ENCODE assay signal across 17 cellular contexts in the genomic region with DNA sequence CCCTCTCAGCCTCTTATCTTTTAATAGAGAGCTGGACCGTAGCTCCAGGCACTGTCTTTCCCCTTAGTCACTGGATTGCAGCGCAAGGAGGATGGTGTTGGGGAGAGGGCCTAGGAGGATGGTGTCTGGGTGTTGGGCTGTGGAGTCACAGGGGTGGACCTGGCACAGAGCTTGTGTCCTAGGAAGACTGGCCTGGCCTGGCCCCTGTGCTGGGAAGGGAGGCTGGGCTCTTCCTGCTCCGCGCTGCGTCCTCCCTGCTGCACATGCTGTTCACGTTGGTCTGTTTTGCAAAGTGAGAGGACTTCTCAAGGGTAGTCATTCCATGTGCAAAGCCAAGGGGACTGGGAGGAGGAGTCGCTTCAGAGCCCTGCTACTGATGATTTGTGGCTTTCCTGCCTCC.
DNase-seq lines count a peak whose midpoint lies in the region; ATAC-seq and TF ChIP-seq lines count a peak whose summit lies in the region.
"Had no signal": no experiment of that assay in that cellular context is flagged by ENCODE, and none has a peak within 500 bp of the region (broad histone marks: within the 10 kb centered on the region; RNA-seq: fewer than 3 reads in every experiment).

No MANE protein-coding gene starts in this region.

- intact Hi-C loops in activated B cell treated with CpG ODN at 0.5 μM for 24 hours (cut with micrococcal nuclease) (no loop called here), left cardiac atrium (cut with DNase I) (no loop called here), body of pancreas (cut with DNase I) (no loop called here)

- H3K9ac ChIP-seq in smooth muscle cell (ENCODE audit: low read depth) = no peak overlapping the region

- H3K9me3 Mint-ChIP-seq in activated T-cell treated with anti-CD3 and anti-CD28 coated beads, Interleukin-2, amount 50 U/mL, for 24 hours = no peaks in the 10 kb centered on the region
- no peaks in the 10 kb centered on the region for H3K9me3 Mint-ChIP-seq in activated T-cell treated with anti-CD3 and anti-CD28 coated beads, Interleukin-2, amount 50 U/mL, for 4 hours
- H3K9me3 Mint-ChIP-seq in activated B cell treated with CpG ODN at 0.5 μM for 24 hours = no peaks in the 10 kb centered on the region
- H3K9me3 Mint-ChIP-seq: CD14-positive monocyte had no signal

- H3K9me3 ChIP-seq in smooth muscle cell (replicated peaks; ENCODE audit: low read depth) = no peaks in the 10 kb centered on the region
- H3K9me3 ChIP-seq in body of pancreas = no peaks in the 10 kb centered on the region
- H3K9me3 ChIP-seq: upper lobe of left lung had no signal

- no peak overlapping the region for H3K4me2 ChIP-seq in smooth muscle cell

- CTCF ChIA-PET in activated B cell treated with CpG ODN at 0.5 μM for 24 hours (lab: Charles Lee) (no interaction called here), GM10248 (lab: Yijun Ruan, JAX) (interaction anchor here (1.0 to 1.4 kb wide), 2 partner anchors 12 to 18 kb away, joined by 3 read pairs; no protein-coding TSS in a partner anchor)

- H3K4me1 ChIP-seq in smooth muscle cell (ENCODE audit: low read depth) (no peaks in the 10 kb centered on the region), body of pancreas (no peaks in the 10 kb centered on the region)

- H3K27ac Mint-ChIP-seq in activated T-cell treated with anti-CD3 and anti-CD28 coated beads, Interleukin-2, amount 50 U/mL, for 24 hours = peak overlapping the region; percentile 58
- peak overlapping the region; percentile 36 for H3K27ac Mint-ChIP-seq in activated B cell treated with CpG ODN at 0.5 μM for 24 hours

- TF ChIP-seq CTCF in activated B cell treated with CpG ODN at 0.5 μM for 24 hours (IDR thresholded peaks at IDR 0.05) (no peak), smooth muscle cell (IDR thresholded peaks at IDR 0.05; ENCODE audit: borderline replicate concordance, insufficient read depth, poor library complexity, severe bottlenecking) (no peak), body of pancreas (IDR thresholded peaks at IDR 0.05) (no peak), GM10266 (IDR thresholded peaks at IDR 0.05; ENCODE audit: control insufficient read depth, insufficient read depth, low read depth, missing control alignments) (no peak), GM10248 (IDR thresholded peaks at IDR 0.05; ENCODE audit: control extremely low read depth, extremely low read depth, low read depth, missing control alignments) (no peak)

- H3K4me3 Mint-ChIP-seq in activated T-cell treated with anti-CD3 and anti-CD28 coated beads, Interleukin-2, amount 50 U/mL, for 24 hours = no peak overlapping the region
- no peak overlapping the region for H3K4me3 Mint-ChIP-seq in activated T-cell treated with anti-CD3 and anti-CD28 coated beads, Interleukin-2, amount 50 U/mL, for 4 hours
- no peak overlapping the region for H3K4me3 Mint-ChIP-seq in activated B cell treated with CpG ODN at 0.5 μM for 24 hours
- H3K4me3 Mint-ChIP-seq: CD14-positive monocyte had no signal

- H3K27ac ChIP-seq in smooth muscle cell (ENCODE audit: low read depth) (peak overlapping the region; percentile 31), body of pancreas (no peak overlapping the region)
- H3K27ac ChIP-seq: upper lobe of left lung, WERI-Rb-1 had no signal

- no peak overlapping the region for H2AFZ ChIP-seq in smooth muscle cell (ENCODE audit: low read depth)

- peaks cover 74% of the 10 kb centered on the region for H3K36me3 Mint-ChIP-seq in activated T-cell treated with anti-CD3 and anti-CD28 coated beads, Interleukin-2, amount 50 U/mL, for 24 hours (ENCODE audit: low read depth)
- peaks cover 36% of the 10 kb centered on the region for H3K36me3 Mint-ChIP-seq in activated T-cell treated with anti-CD3 and anti-CD28 coated beads, Interleukin-2, amount 50 U/mL, for 4 hours (ENCODE audit: insufficient read depth)
- peaks cover 68% of the 10 kb centered on the region for H3K36me3 Mint-ChIP-seq in activated B cell treated with CpG ODN at 0.5 μM for 24 hours (ENCODE audit: low read depth)

- H3K4me3 ChIP-seq in smooth muscle cell = no peak overlapping the region
- H3K4me3 ChIP-seq in body of pancreas = no peak overlapping the region
- H3K4me3 ChIP-seq: upper lobe of left lung had no signal

- H3K36me3 ChIP-seq in smooth muscle cell (ENCODE audit: low read depth) (peaks cover 4% of the 10 kb centered on the region), body of pancreas (replicated peaks in 1 of 2; ENCODE audit: insufficient read depth in 1 of 2, low read depth in 2 of 2) (peaks cover 9 to 10% of the 10 kb centered on the region in 2 donors)

- 53% methylated on average over 7 of the region's 7 CpGs for WGBS in smooth muscle cell (ENCODE audit: low lambda C conversion rate)
- 73 to 84% methylated on average over 6 to 7 of the region's 7 CpGs for WGBS in body of pancreas, 2 donors

- H4K20me1 ChIP-seq in smooth muscle cell (ENCODE audit: low read depth) = peaks cover 46% of the 10 kb centered on the region

- H3K27me3 Mint-ChIP-seq in activated T-cell treated with anti-CD3 and anti-CD28 coated beads, Interleukin-2, amount 50 U/mL, for 24 hours = no peaks in the 10 kb centered on the region
- no peaks in the 10 kb centered on the region for H3K27me3 Mint-ChIP-seq in activated T-cell treated with anti-CD3 and anti-CD28 coated beads, Interleukin-2, amount 50 U/mL, for 4 hours (ENCODE audit: low read depth)
- H3K27me3 Mint-ChIP-seq in activated B cell treated with CpG ODN at 0.5 μM for 24 hours = no peaks in the 10 kb centered on the region

- TF ChIP-seq POLR2A in body of pancreas (IDR thresholded peaks at IDR 0.05) = no peak

- no peaks in the 10 kb centered on the region for H3F3A ChIP-seq in smooth muscle cell (ENCODE audit: low read depth)

- POLR2A ChIA-PET in activated B cell treated with CpG ODN at 0.5 μM for 24 hours (lab: Charles Lee) = interaction anchor here (0.6 kb wide), 1 partner anchor 36 kb away, joined by 3 read pairs; no protein-coding TSS in a partner anchor
- POLR2A ChIA-PET in GM10248 (lab: Yijun Ruan, JAX) = interaction anchor here (1.0 kb wide), 1 partner anchor 19 kb away, joined by 4 read pairs; no protein-coding TSS in a partner anchor

- H3K4me1 Mint-ChIP-seq in activated T-cell treated with anti-CD3 and anti-CD28 coated beads, Interleukin-2, amount 50 U/mL, for 24 hours (ENCODE audit: low read depth) = peaks cover 28% of the 10 kb centered on the region
- peaks cover 27% of the 10 kb centered on the region for H3K4me1 Mint-ChIP-seq in activated T-cell treated with anti-CD3 and anti-CD28 coated beads, Interleukin-2, amount 50 U/mL, for 4 hours (ENCODE audit: low read depth)
- peaks cover 75% of the 10 kb centered on the region for H3K4me1 Mint-ChIP-seq in activated B cell treated with CpG ODN at 0.5 μM for 24 hours

- H3K79me2 ChIP-seq in smooth muscle cell (ENCODE audit: low read depth) = no peaks in the 10 kb centered on the region

- H3K27me3 ChIP-seq in smooth muscle cell (ENCODE audit: low read depth) (no peaks in the 10 kb centered on the region), body of pancreas (no peaks in the 10 kb centered on the region)
- H3K27me3 ChIP-seq: upper lobe of left lung had no signal

- ATAC-seq in activated T-cell treated with anti-CD3 and anti-CD28 coated beads, Interleukin-2, amount 50 U/mL, for 4 hours = no peak
- ATAC-seq in activated B cell treated with CpG ODN at 0.5 μM for 24 hours (ENCODE audit: low read depth) (no peak), left cardiac atrium (peak; percentile 42 to 54), body of pancreas (no peak)
- ATAC-seq: left lobe of liver had no signal

- no peak for DNase-seq in activated T-cell treated with anti-CD3 and anti-CD28 coated beads, Interleukin-2, amount 50 U/mL, for 24 hours
- DNase-seq in activated T-cell treated with anti-CD3 and anti-CD28 coated beads, Interleukin-2, amount 50 U/mL, for 4 hours = no peak
- DNase-seq in activated B cell treated with CpG ODN at 0.5 μM for 24 hours = no peak
- DNase-seq in left cardiac atrium = no peak
- no peak for DNase-seq in smooth muscle cell (lab: John Stamatoyannopoulos, UW; ENCODE audit: unreplicated experiment)
- no peak for DNase-seq in body of pancreas
- DNase-seq in GM10266 (ENCODE audit: extremely low spot score) = no peak
- DNase-seq in GM10248 (ENCODE audit: extremely low spot score) = no peak
- DNase-seq: activated naive CD4-positive, alpha-beta T cell; DMS79 treated with DMSO at 0.1 percent for 48 hours; NCI-H2029 treated with DMSO at 0.1 percent for 48 hours; NCI-H526 treated with DMSO at 0.1 percent for 48 hours; stimulated activated naive CD4-positive, alpha-beta T cell; upper lobe of left lung; WERI-Rb-1 had no signal

Comparison
In these comparisons a context has a peak if more than half of its experiments do, and no peak if none do; other contexts are left out.
1. ATAC-seq: peak in left cardiac atrium (2 of 2); none in activated T-cell treated with anti-CD3 and anti-CD28 coated beads, Interleukin-2, amount 50 U/mL, for 4 hours (0 of 2), activated B cell treated with CpG ODN at 0.5 μM for 24 hours (single experiment) and body of pancreas (single experiment).